22 cellular contexts compared by ENCODE assay signal in genomic region chr11:77200351-77200750, GRCh38.
"Had no signal": no experiment of that assay in that cellular context is flagged by ENCODE, and none has a peak within 500 bp of the region (broad histone marks: within the 10 kb centered on the region; RNA-seq: fewer than 3 reads in every experiment).

No MANE protein-coding gene starts in this region.

- H3K27ac Mint-ChIP-seq: memory B cell; mesothelial cell of epicardium; natural killer cell treated with Interleukin-12 subunit alpha and Interleukin-12 subunit beta and Interleukin-15 and Interleukin-18, amount 100 ng/mL, for 72 hours; type B pancreatic cell had no signal

- H3K4me1 ChIP-seq: prostate gland, right atrium auricular region, thyroid gland, uterus had no signal

- H3K27ac ChIP-seq: dorsolateral prefrontal cortex, neutrophil, prostate gland, right atrium auricular region, thyroid gland, uterus had no signal

- H3K9me3 ChIP-seq: mucosa of descending colon, neutrophil, prostate gland, right atrium auricular region, thyroid gland, uterus had no signal

- H3K4me2 ChIP-seq: smooth muscle cell had no signal

- H3K27me3 ChIP-seq: dorsolateral prefrontal cortex, neutrophil, right atrium auricular region, thyroid gland, uterus had no signal

- H3K36me3 Mint-ChIP-seq: memory B cell; mesothelial cell of epicardium; naive B cell; natural killer cell treated with Interleukin-12 subunit alpha and Interleukin-12 subunit beta and Interleukin-15 and Interleukin-18, amount 100 ng/mL, for 72 hours; type B pancreatic cell had no signal

- H3K4me3 Mint-ChIP-seq: memory B cell; mesothelial cell of epicardium; naive B cell; natural killer cell treated with Interleukin-12 subunit alpha and Interleukin-12 subunit beta and Interleukin-15 and Interleukin-18, amount 100 ng/mL, for 72 hours; neural crest cell; stimulated activated naive CD8-positive, alpha-beta T cell treated with anti-CD3 and anti-CD28 coated beads, Interleukin-15, amount 100 ng/mL, for 72 hours; type B pancreatic cell had no signal

- H3K36me3 ChIP-seq: neutrophil, prostate gland, right atrium auricular region, thyroid gland, uterus had no signal

- H3K9me3 Mint-ChIP-seq: memory B cell; mesothelial cell of epicardium; naive B cell; natural killer cell treated with Interleukin-12 subunit alpha and Interleukin-12 subunit beta and Interleukin-15 and Interleukin-18, amount 100 ng/mL, for 72 hours; neural crest cell; stimulated activated naive CD8-positive, alpha-beta T cell treated with anti-CD3 and anti-CD28 coated beads, Interleukin-15, amount 100 ng/mL, for 72 hours; type B pancreatic cell had no signal

- H3K4me3 ChIP-seq: dorsolateral prefrontal cortex, lung, mucosa of descending colon, prostate gland, right atrium auricular region, smooth muscle cell, thyroid gland, uterus had no signal

- H3K4me1 Mint-ChIP-seq: naive B cell had no signal

- DNase-seq: effector CD4-positive, alpha-beta T cell; naive B cell; stimulated activated CD4-positive, alpha-beta T cell treated with anti-CD3 and anti-CD28 coated beads, Interleukin-12 subunit alpha, Interleukin-12 subunit beta, amount 100 ng/mL, for 4 hours; stimulated activated CD4-positive, alpha-beta T cell treated with anti-CD3 and anti-CD28 coated beads, Interleukin-1b, Interleukin-23, amount 100 ng/mL, for 48 hours; stimulated activated CD4-positive, alpha-beta T cell treated with anti-CD3 and anti-CD28 coated beads, Interleukin-4, amount 100 ng/mL, for 1 hour; stimulated activated CD8-positive, alpha-beta memory T cell treated with anti-CD3 and anti-CD28 coated beads, Interleukin-4, amount 100 ng/mL, for 48 hours; stimulated activated naive CD4-positive, alpha-beta T cell; thyroid gland; uterus had no signal

- H3K27me3 Mint-ChIP-seq: naive B cell; natural killer cell treated with Interleukin-12 subunit alpha and Interleukin-12 subunit beta and Interleukin-15 and Interleukin-18, amount 100 ng/mL, for 72 hours; stimulated activated naive CD8-positive, alpha-beta T cell treated with anti-CD3 and anti-CD28 coated beads, Interleukin-15, amount 100 ng/mL, for 72 hours; type B pancreatic cell had no signal
